ENCODE assay signal across 8 cellular contexts in genomic region chr3:178044320-178044719, GRCh38.
"Had no signal": no experiment of that assay in that cellular context is flagged by ENCODE, and none has a peak within 500 bp of the region (broad histone marks: within the 10 kb centered on the region; RNA-seq: fewer than 3 reads in every experiment).

No MANE protein-coding gene starts in this region.

- H2AFZ ChIP-seq: GM23338 had no signal

- DNase-seq: H7, HFFc6, Kasumi-1, KBM-7 had no signal

- H3K27ac ChIP-seq: HL-60, KMS-11 had no signal

- H3K4me3 ChIP-seq: GM23338, HAP-1 had no signal

- H3K4me2 ChIP-seq: GM23338, KMS-11 had no signal

- H3K9me3 ChIP-seq: HAP-1 had no signal

- ATAC-seq: GM23338 had no signal

- H3K4me1 ChIP-seq: HAP-1 had no signal

- H3K36me3 ChIP-seq: HAP-1 had no signal

- H3K9ac ChIP-seq: KMS-11 had no signal
